In genomic region chr2:113195923-113196501, GRCh38 we compare ENCODE assay signal across 22 cellular contexts. TPM values are rescaled to one million over a fixed set of nuclear protein-coding genes. Genes with fewer than 3 reads are reported as not detected.
DNase-seq lines count a peak whose midpoint lies in the region; ATAC-seq and TF ChIP-seq lines count a peak whose summit lies in the region.
"Had no signal": no experiment of that assay in that cellular context is flagged by ENCODE, and none has a peak within 500 bp of the region (broad histone marks: within the 10 kb centered on the region; RNA-seq: fewer than 3 reads in every experiment).

No MANE protein-coding gene starts in this region.

- no CpG with 5 or more reads among the region's 11 CpGs for WGBS in neuronal stem cell (ENCODE audit: extremely low coverage in 2 of 2, insufficient read length in 2 of 2, insufficient replicate concordance in 1 of 2), 2 donors

- H3K9ac ChIP-seq in neuronal stem cell (ENCODE audit: low read depth, low read length, poor library complexity), result no peak overlapping the region

- H3K4me1 ChIP-seq in CD8-positive, alpha-beta T cell (ENCODE audit: insufficient read depth, low read length), result peaks cover 7% of the 10 kb centered on the region
- peaks cover 0 to 2% of the 10 kb centered on the region in 2 donors for H3K4me1 ChIP-seq in neuronal stem cell (ENCODE audit: control insufficient read depth in 2 of 2, insufficient read depth in 1 of 2, low read depth in 1 of 2, low read length in 2 of 2)

- H3K79me1 ChIP-seq in neuronal stem cell (ENCODE audit: low read depth, low read length), result no peaks in the 10 kb centered on the region

- H2BK15ac ChIP-seq in neuronal stem cell (ENCODE audit: low read length), result no peak overlapping the region

- no peaks in the 10 kb centered on the region for H3K9me3 Mint-ChIP-seq in CD8-positive, alpha-beta T cell
- no peaks in the 10 kb centered on the region for H3K9me3 Mint-ChIP-seq in T-cell
- H3K9me3 Mint-ChIP-seq in central memory CD8-positive, alpha-beta T cell, result no peaks in the 10 kb centered on the region

- H2BK5ac ChIP-seq in neuronal stem cell (ENCODE audit: low read length), result no peak overlapping the region

- H3K36me3 Mint-ChIP-seq in CD8-positive, alpha-beta T cell, result peaks cover 86% of the 10 kb centered on the region
- peaks cover 59% of the 10 kb centered on the region for H3K36me3 Mint-ChIP-seq in T-cell
- peaks cover 58% of the 10 kb centered on the region for H3K36me3 Mint-ChIP-seq in central memory CD8-positive, alpha-beta T cell (ENCODE audit: insufficient read depth)

- ATAC-seq in CD8-positive, alpha-beta T cell, result no peak
- no peak for ATAC-seq in T-cell (replicated peaks in 1 of 4)
- no peak for ATAC-seq in central memory CD8-positive, alpha-beta T cell (replicated peaks; ENCODE audit: extremely low read depth, poor library complexity, severe bottlenecking)
- ATAC-seq in HG03045 (IDR thresholded peaks at IDR 0.05; ENCODE audit: unreplicated experiment), result no peak
- ATAC-seq in HG02884 (IDR thresholded peaks at IDR 0.05; ENCODE audit: unreplicated experiment), result no peak
- ATAC-seq: left colon, sciatic nerve had no signal

- no peaks in the 10 kb centered on the region for H3K27me3 Mint-ChIP-seq in CD8-positive, alpha-beta T cell (ENCODE audit: low read depth)
- H3K27me3 Mint-ChIP-seq in T-cell, result no peaks in the 10 kb centered on the region
- H3K27me3 Mint-ChIP-seq in central memory CD8-positive, alpha-beta T cell, result no peaks in the 10 kb centered on the region
- H3K27me3 Mint-ChIP-seq: B cell had no signal

- no peak overlapping the region for H2BK12ac ChIP-seq in neuronal stem cell (ENCODE audit: low read length)

- no peaks in the 10 kb centered on the region for H3K27me3 ChIP-seq in CD8-positive, alpha-beta T cell (ENCODE audit: insufficient read depth, low read length)
- H3K27me3 ChIP-seq in neuronal stem cell (ENCODE audit: control insufficient read depth in 3 of 3, insufficient read depth in 3 of 3, low read depth in 1 of 3, low read length in 3 of 3), result peaks cover 0 to 28% (median 16%) of the 10 kb centered on the region in 3 experiments
- H3K27me3 ChIP-seq: brain microvascular endothelial cell, ovary, vagina had no signal

- H3K4me3 Mint-ChIP-seq in CD8-positive, alpha-beta T cell, result no peak overlapping the region
- H3K4me3 Mint-ChIP-seq in T-cell, result no peak overlapping the region
- H3K4me3 Mint-ChIP-seq in central memory CD8-positive, alpha-beta T cell, result no peak overlapping the region
- H3K4me3 Mint-ChIP-seq: B cell had no signal

- POLR2A ChIA-PET in CD8-positive, alpha-beta T cell (lab: Charles Lee), result interaction anchor here (1.0 to 1.2 kb wide), 2 partner anchors 16 to 28 kb away, joined by 3 to 4 read pairs; no protein-coding TSS in a partner anchor
- POLR2A ChIA-PET in T-cell (lab: Charles Lee), result no interaction called here

- CTCF ChIA-PET in CD8-positive, alpha-beta T cell (lab: Charles Lee), result interaction anchor here (0.7 to 11.8 kb wide), 5 partner anchors 15 to 194 kb away, joined by 3 to 368 read pairs (median 4); no protein-coding TSS in a partner anchor
- CTCF ChIA-PET in T-cell (lab: Charles Lee), result interaction anchor here in 1 of 2 donors (5.1 kb wide), 1 partner anchor 59 kb away, joined by 73 read pairs; no protein-coding TSS in a partner anchor

- no peak overlapping the region for H4K8ac ChIP-seq in neuronal stem cell (ENCODE audit: low read depth, low read length)

- H3K27ac ChIP-seq in CD8-positive, alpha-beta T cell (ENCODE audit: low read depth, low read length), result no peak overlapping the region
- H3K27ac ChIP-seq in neuronal stem cell (replicated peaks; ENCODE audit: low read length), result no peak overlapping the region
- H3K27ac ChIP-seq: brain microvascular endothelial cell, epithelial cell of prostate, ovary, RWPE1, vagina had no signal

- H2BK120ac ChIP-seq in neuronal stem cell (ENCODE audit: low read depth, low read length), result no peak overlapping the region

- peak overlapping the region; percentile 82 for H3K18ac ChIP-seq in neuronal stem cell (ENCODE audit: low read length)

- peak overlapping the region; percentile 92 for H3K23ac ChIP-seq in neuronal stem cell (ENCODE audit: low read depth, low read length, poor library complexity)

- H3K36me3 ChIP-seq in CD8-positive, alpha-beta T cell (ENCODE audit: insufficient read depth, low read length), result peaks cover 79% of the 10 kb centered on the region
- no peaks in the 10 kb centered on the region for H3K36me3 ChIP-seq in neuronal stem cell (replicated peaks in 1 of 2; ENCODE audit: control insufficient read depth in 2 of 2, insufficient read depth in 2 of 2, low read length in 2 of 2)
- H3K36me3 ChIP-seq: brain microvascular endothelial cell, ovary, vagina had no signal

- H3K4me3 ChIP-seq in CD8-positive, alpha-beta T cell (ENCODE audit: low read depth, low read length), result no peak overlapping the region
- H3K4me3 ChIP-seq in neuronal stem cell (ENCODE audit: low read length in 2 of 2), result peak overlapping the region in 1 of 2 donors; percentile 43
- H3K4me3 ChIP-seq: ovary, vagina had no signal

- intact Hi-C loops in CD8-positive, alpha-beta T cell (cut with DNase I, micrococcal nuclease), result loop anchor here (1.0 to 5.0 kb wide), 2 partner anchors 58 to 209 kb away; no protein-coding TSS in a partner anchor

- peaks cover 25% of the 10 kb centered on the region for H3K4me1 Mint-ChIP-seq in CD8-positive, alpha-beta T cell (ENCODE audit: low read depth)
- H3K4me1 Mint-ChIP-seq in T-cell, result peaks cover 5 to 41% (median 11%) of the 10 kb centered on the region in 3 donors
- peaks cover 33% of the 10 kb centered on the region for H3K4me1 Mint-ChIP-seq in central memory CD8-positive, alpha-beta T cell

- no peak overlapping the region for H2AFZ ChIP-seq in neuronal stem cell (ENCODE audit: low read length)

- no peak overlapping the region for H3K4me2 ChIP-seq in neuronal stem cell (ENCODE audit: insufficient read depth, low read length, poor library complexity, severe bottlenecking)

- H2AK5ac ChIP-seq in neuronal stem cell (ENCODE audit: low read depth, low read length), result peak overlapping the region; percentile 80

- peak overlapping the region; percentile 62 for H3K27ac Mint-ChIP-seq in CD8-positive, alpha-beta T cell
- peak overlapping the region; percentile 82 for H3K27ac Mint-ChIP-seq in T-cell
- peak overlapping the region; percentile 17 for H3K27ac Mint-ChIP-seq in central memory CD8-positive, alpha-beta T cell (ENCODE audit: low read depth)
- H3K27ac Mint-ChIP-seq: B cell had no signal

- peak overlapping the region; percentile 76 for H3K4ac ChIP-seq in neuronal stem cell (ENCODE audit: low read length)

- no peak for DNase-seq in CD8-positive, alpha-beta T cell
- DNase-seq in T-cell (no peak), neuronal stem cell (ENCODE audit: low spot score) (no peak), amniotic stem cell (lab: John Stamatoyannopoulos, UW) (no peak)
- no peak for DNase-seq in central memory CD8-positive, alpha-beta T cell (ENCODE audit: low spot score in 2 of 2)
- DNase-seq: activated effector memory CD4-positive, alpha-beta T cell treated with anti-CD3 and anti-CD28 coated beads, Interleukin-2, amount 50 U/mL, for 16 hours; brain microvascular endothelial cell; dermis blood vessel endothelial cell; foreskin melanocyte; GF-D8; left colon; NCI-H1048; NCI-H2081; NCI-H510A; ovary had no signal

- no peak overlapping the region for H4K91ac ChIP-seq in neuronal stem cell (ENCODE audit: low read depth, low read length, poor library complexity)

- no peaks in the 10 kb centered on the region for H3K9me3 ChIP-seq in CD8-positive, alpha-beta T cell (ENCODE audit: low read length)
- H3K9me3 ChIP-seq in neuronal stem cell (replicated peaks in 1 of 2; ENCODE audit: control insufficient read depth in 2 of 2, insufficient read depth in 1 of 2, low read depth in 1 of 2, low read length in 2 of 2), result no peaks in the 10 kb centered on the region
- H3K9me3 ChIP-seq: ovary, vagina had no signal

- no peak overlapping the region for H3K14ac ChIP-seq in neuronal stem cell (ENCODE audit: low read length)

- TF ChIP-seq CTCF in CD8-positive, alpha-beta T cell (IDR thresholded peaks at IDR 0.05), result no peak

RNA-seq across cellular contexts. Expression of gene PSD4, which starts 22.2 kb away (rescaled TPM):
- total RNA-seq in CD8-positive, alpha-beta T cell, result 10 to 100 TPM; 80.6 to 86.2 TPM
- 100 to 1,000 TPM; 145 to 217 (median 150) TPM for total RNA-seq in T-cell
- 0.52 TPM for polyA plus RNA-seq in neuronal stem cell (2013, experiment 1 of 2)
- 0.78 TPM for polyA plus RNA-seq in neuronal stem cell (2013, experiment 2 of 2)

Comparison
In these comparisons a context has a peak if more than half of its experiments do, and no peak if none do; other contexts are left out.
1. H3K27ac Mint-ChIP-seq: peak in every context shown above with its lines; median percentile 82 in T-cell; 62 in CD8-positive, alpha-beta T cell; 17 in central memory CD8-positive, alpha-beta T cell.